ENCODE assay signal across 8 cellular contexts in the genomic region with DNA sequence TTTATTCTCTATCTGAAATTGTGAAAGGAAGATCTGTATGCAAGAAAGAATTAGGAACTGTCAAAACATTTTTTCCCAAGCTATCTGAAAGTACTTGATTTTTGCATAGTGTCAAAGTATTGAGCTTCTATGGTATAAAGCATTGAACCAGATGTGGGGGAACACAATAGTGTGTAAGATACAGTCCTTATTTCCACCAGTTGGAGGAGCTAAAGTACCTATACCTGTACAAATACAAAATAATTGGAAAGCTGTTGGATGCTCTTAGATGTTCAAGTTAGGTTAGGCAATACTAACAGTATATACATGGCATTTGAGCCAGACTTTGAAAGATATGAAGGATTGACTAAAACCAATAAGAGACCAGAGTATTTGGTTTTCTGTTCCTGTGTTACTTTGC.
DNase-seq lines count a peak whose midpoint lies in the region; ATAC-seq and TF ChIP-seq lines count a peak whose summit lies in the region.

No MANE protein-coding gene starts in this region.

- ATAC-seq in GM18870 (IDR thresholded peaks at IDR 0.05; ENCODE audit: unreplicated experiment) (peak; percentile 87), HG03432 (IDR thresholded peaks at IDR 0.05; ENCODE audit: unreplicated experiment) (peak; percentile 90)

- TF ChIP-seq CTCF in AG09309 (IDR thresholded peaks at IDR 0.05; ENCODE audit: control insufficient read depth, insufficient read depth, low read depth, low read length, missing control alignments) = peak; percentile 19

- POLR2A ChIA-PET in HEK293T (lab: Yijun Ruan, JAX) = no interaction called here

- CTCF ChIA-PET in HEK293T (lab: Yijun Ruan, JAX) = interaction anchor here (1.6 kb wide), 1 partner anchor 12 kb away, joined by 5 read pairs; no protein-coding TSS in a partner anchor

- DNase-seq in AG09309 (ENCODE audit: low read depth) (no peak), astrocyte of the hippocampus (ENCODE audit: low read depth, low spot score) (peak; percentile 24), renal cortical epithelial cell (ENCODE audit: low read depth) (peak; percentile 59), substantia nigra (lab: John Stamatoyannopoulos, UW) (no peak), HEK293T (ENCODE audit: extremely low spot score) (no peak)
- DNase-seq in activated CD4-positive, alpha-beta T cell treated with anti-CD3 and anti-CD28 coated beads, Interleukin-2, amount 50 U/mL, for 1 hour = no peak

- no peak overlapping the region for H3K27ac ChIP-seq in substantia nigra (ENCODE audit: low read depth, low read length, poor library complexity, severe bottlenecking)

- no peak overlapping the region for H3K4me3 ChIP-seq in AG09309 (ENCODE audit: control insufficient read depth, low read depth, low read length)

TF ChIP-seq in HEK293T, 16 proteins besides CTCF, POLR2A, EP300 and RAD21:
- TF ChIP-seq ARNT (IDR thresholded peaks at IDR 0.05) (no peak), FOXM1 (IDR thresholded peaks at IDR 0.05; ENCODE audit: borderline replicate concordance) (no peak), LEF1 (IDR thresholded peaks at IDR 0.05; ENCODE audit: borderline replicate concordance) (no peak), CTBP1 (IDR thresholded peaks at IDR 0.05; ENCODE audit: borderline replicate concordance) (no peak), SUZ12 (IDR thresholded peaks at IDR 0.05) (no peak), TARDBP (IDR thresholded peaks at IDR 0.05) (no peak), SP1 (IDR thresholded peaks at IDR 0.05) (no peak), PKNOX1 (IDR thresholded peaks at IDR 0.05) (no peak)

Comparison
In these comparisons a context has a peak if more than half of its experiments do, and no peak if none do; other contexts are left out.
1. DNase-seq: peak in astrocyte of the hippocampus (single experiment) and renal cortical epithelial cell (single experiment); none in AG09309 (single experiment), substantia nigra (0 of 49), HEK293T (single experiment) and activated CD4-positive, alpha-beta T cell treated with anti-CD3 and anti-CD28 coated beads, Interleukin-2, amount 50 U/mL, for 1 hour (single experiment).